8 cellular contexts compared by ENCODE assay signal in the genomic region with DNA sequence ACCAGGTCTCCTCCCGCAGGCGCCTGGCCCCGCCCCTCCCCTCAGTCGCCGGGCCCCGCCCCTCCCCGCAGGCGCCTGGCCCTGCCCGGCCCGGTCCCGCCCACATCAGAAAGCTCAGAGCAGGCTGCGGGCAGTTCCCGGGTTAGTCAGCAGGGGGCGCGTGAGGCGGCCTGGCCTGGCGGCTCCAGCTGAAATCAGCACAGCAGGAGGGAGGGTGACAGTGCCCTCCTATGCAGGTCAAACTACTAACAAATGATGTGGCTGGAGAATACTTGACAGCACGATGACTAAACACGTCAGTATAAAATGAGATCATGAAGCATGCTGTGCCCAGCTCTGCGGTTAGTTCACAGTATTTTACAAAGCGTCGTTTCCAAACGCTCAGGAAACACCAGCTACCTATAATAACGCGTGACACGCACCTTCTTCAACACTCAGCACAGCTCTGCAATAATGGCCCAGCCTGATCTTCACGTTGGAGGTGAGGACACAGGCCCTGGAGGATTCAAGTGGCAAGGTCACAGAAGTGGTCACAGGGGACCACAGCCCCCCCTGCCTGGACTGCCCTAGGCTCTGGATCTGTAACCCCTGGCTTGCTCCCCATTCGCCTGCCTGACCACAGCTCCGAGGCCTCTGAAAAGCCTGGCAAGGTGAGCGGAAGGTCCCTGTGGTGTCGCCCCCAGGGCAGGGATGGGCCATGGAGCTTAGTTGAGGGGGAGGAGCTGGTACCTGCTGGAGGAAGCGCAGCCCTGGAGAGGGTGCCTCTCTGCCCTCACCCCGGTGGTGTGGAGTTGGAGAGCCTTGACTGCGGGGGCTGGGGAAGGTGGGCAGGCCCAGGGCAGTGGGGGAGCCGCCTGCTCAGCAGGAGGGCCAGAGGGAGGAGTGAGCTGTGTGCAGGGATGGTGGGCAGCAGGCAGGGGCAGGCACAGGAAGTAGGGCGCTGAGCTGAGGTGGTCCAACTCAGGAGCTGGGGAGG.
DNase-seq lines count a peak whose midpoint lies in the region; ATAC-seq and TF ChIP-seq lines count a peak whose summit lies in the region.

No MANE protein-coding gene starts in this region.

- no peaks in the 10 kb centered on the region for H3K4me1 ChIP-seq in DOHH2 (ENCODE audit: control insufficient read depth, low read length)
- peaks cover 7% of the 10 kb centered on the region; the same call in 1 of the 2 replicates for H3K4me1 ChIP-seq in GM23338 (ENCODE audit: insufficient read depth)
- H3K4me1 ChIP-seq in SJCRH30, result no peaks in the 10 kb centered on the region
- peaks cover 3% of the 10 kb centered on the region for H3K4me1 ChIP-seq in ovary (ENCODE audit: insufficient read depth)
- peaks cover 0 to 46% (median 6%) of the 10 kb centered on the region in 4 donors for H3K4me1 ChIP-seq in tibial nerve

- H3K27me3 Mint-ChIP-seq in GM23338 (ENCODE audit: insufficient read depth, low read depth, poor library complexity), result peaks cover 42% of the 10 kb centered on the region

- H3K79me2 ChIP-seq in DOHH2 (ENCODE audit: control insufficient read depth, low read length) (no peaks in the 10 kb centered on the region), GM23338 (replicated peaks; ENCODE audit: insufficient read depth) (no peaks in the 10 kb centered on the region)

- no peaks in the 10 kb centered on the region for H3K9me3 ChIP-seq in DOHH2 (ENCODE audit: control insufficient read depth, insufficient read depth, low read length)
- peaks cover 3% of the 10 kb centered on the region for H3K9me3 ChIP-seq in SJCRH30 (replicated peaks)
- H3K9me3 ChIP-seq in ovary, result no peaks in the 10 kb centered on the region
- H3K9me3 ChIP-seq in tibial nerve, result no peaks in the 10 kb centered on the region

- H2AFZ ChIP-seq in GM23338, result peak overlapping the region; percentile 78; the same call in 1 of the 2 replicates

- intact Hi-C loops in ovary (cut with DNase I), result loop anchor here in 2 of 4 donors (5.0 to 10.0 kb wide), 2 partner anchors 55 to 143 kb away; no protein-coding TSS in a partner anchor

- H3K4me1 Mint-ChIP-seq in GM23338, result peaks cover 16% of the 10 kb centered on the region

- H3F3A ChIP-seq in DOHH2 (ENCODE audit: control insufficient read depth, insufficient read depth) (no peaks in the 10 kb centered on the region), GM23338 (replicated peaks; ENCODE audit: low read depth) (0 out of 2 replicates have a peak, but pooled peaks cover 5% of the 10 kb centered on the region)

- H3K36me3 Mint-ChIP-seq in GM23338 (ENCODE audit: low read depth), result no peaks in the 10 kb centered on the region

- DNase-seq in GM23338 (ENCODE audit: low spot score) (peak; percentile 93), LNCaP clone FGC (ENCODE audit: low read depth) (peak; percentile 39), SJCRH30 (peak; percentile 87 to 90), activated gamma-delta T cell treated with Interleukin-2 at 50 U/mL for 16 hours (peak; percentile 90), germinal center (ENCODE audit: low spot score) (peak; percentile 93), ovary (peak; percentile 74 to 91 (median 78)), tibial nerve (ENCODE audit: low spot score in 2 of 2) (peak; percentile 79 to 85)

- H3K4me2 ChIP-seq in DOHH2 (ENCODE audit: low read length) (no peak overlapping the region), GM23338 (peak overlapping the region; percentile 79)

- H3K27me3 ChIP-seq in DOHH2 (ENCODE audit: control insufficient read depth, low read length) (no peaks in the 10 kb centered on the region; the same call in 1 of the 2 replicates), GM23338 (ENCODE audit: insufficient read depth) (peaks cover 37% of the 10 kb centered on the region), SJCRH30 (peaks cover 15% of the 10 kb centered on the region), ovary (no peaks in the 10 kb centered on the region), tibial nerve (no peaks in the 10 kb centered on the region)

- WGBS in ovary, 3 donors, result 10 to 14% (median 13%) methylated on average over 30 to 36 of the region's 36 CpGs
- 17 to 24% methylated on average over 31 to 35 of the region's 36 CpGs for WGBS in tibial nerve, 2 donors

- H3K27ac ChIP-seq in DOHH2 (ENCODE audit: low read depth, low read length) (no peak overlapping the region), GM23338 (ENCODE audit: low read depth) (no peak overlapping the region), SJCRH30 (no peak overlapping the region), ovary (no peak overlapping the region), tibial nerve (peak overlapping the region in 3 of 4 donors; percentile 5 to 88 (median 75))

- H4K20me1 ChIP-seq in DOHH2 (ENCODE audit: control insufficient read depth, insufficient read depth, low read depth, low read length) (no peaks in the 10 kb centered on the region), GM23338 (replicated peaks; ENCODE audit: insufficient read depth) (no peaks in the 10 kb centered on the region)

- H3K4me3 Mint-ChIP-seq in GM23338, result peak overlapping the region; percentile 47

- ATAC-seq in GM23338, result peak; percentile 74

- H3K9me2 ChIP-seq in DOHH2 (replicated peaks; ENCODE audit: control insufficient read depth, low read length) (no peaks in the 10 kb centered on the region), GM23338 (ENCODE audit: insufficient read depth) (no peaks in the 10 kb centered on the region)

- peaks cover 12% of the 10 kb centered on the region; the same call in 2 of the 3 replicates for H3K9me3 Mint-ChIP-seq in GM23338

- no peak for TF ChIP-seq POLR2A in ovary (IDR thresholded peaks at IDR 0.05)
- no peak for TF ChIP-seq POLR2A in tibial nerve (IDR thresholded peaks at IDR 0.05)

- no peak overlapping the region for H3K4me3 ChIP-seq in DOHH2 (ENCODE audit: low read length)
- peak overlapping the region; percentile 53 for H3K4me3 ChIP-seq in GM23338
- H3K4me3 ChIP-seq in LNCaP clone FGC (ENCODE audit: low read depth, low read length), result no peak overlapping the region
- H3K4me3 ChIP-seq in SJCRH30, result no peak overlapping the region
- H3K4me3 ChIP-seq in ovary, result no peak overlapping the region
- no peak overlapping the region for H3K4me3 ChIP-seq in tibial nerve

- no peak overlapping the region for H3K27ac Mint-ChIP-seq in GM23338

- TF ChIP-seq CTCF in DOHH2 (IDR thresholded peaks at IDR 0.05; ENCODE audit: low read depth, low read length, poor library complexity, severe bottlenecking) (peak; percentile 89), GM23338 (conservative IDR thresholded peaks at IDR 0.05; ENCODE audit: low read depth in 2 of 2) (peak; percentile 79), LNCaP clone FGC (IDR thresholded peaks at IDR 0.05; ENCODE audit: control insufficient read depth, extremely low read depth, insufficient read depth) (peak; percentile 94), ovary (IDR thresholded peaks at IDR 0.05) (peak; percentile 23 to 61 (median 24)), tibial nerve (IDR thresholded peaks at IDR 0.05) (peak; percentile 88 to 98 (median 95))

- TF ChIP-seq EP300 in ovary (IDR thresholded peaks at IDR 0.05) (no peak), tibial nerve (IDR thresholded peaks at IDR 0.05) (peak in 1 of 2 donors; percentile 8)

- no peaks in the 10 kb centered on the region for H3K36me3 ChIP-seq in DOHH2 (ENCODE audit: control insufficient read depth, low read length)
- H3K36me3 ChIP-seq in GM23338 (ENCODE audit: insufficient read depth), result no peaks in the 10 kb centered on the region
- H3K36me3 ChIP-seq in SJCRH30, result no peaks in the 10 kb centered on the region
- H3K36me3 ChIP-seq in ovary, result no peaks in the 10 kb centered on the region
- H3K36me3 ChIP-seq in tibial nerve, result no peaks in the 10 kb centered on the region

TF ChIP-seq in GM23338, 12 proteins besides CTCF, POLR2A, EP300 and RAD21 (continues in another document):
- TF ChIP-seq EZH2 (IDR thresholded peaks at IDR 0.05; ENCODE audit: low read depth, unreplicated experiment), result no peak
- TF ChIP-seq JUNB (IDR thresholded peaks at IDR 0.05; ENCODE audit: unreplicated experiment), result no peak
- TF ChIP-seq ZNF331 (CRISPR knock-in tag; IDR thresholded peaks at IDR 0.05; ENCODE audit: low read depth), result no peak
- TF ChIP-seq ZNF114 (CRISPR knock-in tag; IDR thresholded peaks at IDR 0.05), result no peak
- TF ChIP-seq, protein P1, sequence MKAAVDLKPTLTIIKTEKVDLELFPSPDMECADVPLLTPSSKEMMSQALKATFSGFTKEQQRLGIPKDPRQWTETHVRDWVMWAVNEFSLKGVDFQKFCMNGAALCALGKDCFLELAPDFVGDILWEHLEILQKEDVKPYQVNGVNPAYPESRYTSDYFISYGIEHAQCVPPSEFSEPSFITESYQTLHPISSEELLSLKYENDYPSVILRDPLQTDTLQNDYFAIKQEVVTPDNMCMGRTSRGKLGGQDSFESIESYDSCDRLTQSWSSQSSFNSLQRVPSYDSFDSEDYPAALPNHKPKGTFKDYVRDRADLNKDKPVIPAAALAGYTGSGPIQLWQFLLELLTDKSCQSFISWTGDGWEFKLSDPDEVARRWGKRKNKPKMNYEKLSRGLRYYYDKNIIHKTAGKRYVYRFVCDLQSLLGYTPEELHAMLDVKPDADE (IDR thresholded peaks at IDR 0.05), result no peak
- TF ChIP-seq CREB1 (CRISPR knock-in tag; IDR thresholded peaks at IDR 0.05; ENCODE audit: low read depth), result no peak

Comparison
In these comparisons a context has a peak if more than half of its experiments do, and no peak if none do; other contexts are left out.
1. H3K27ac ChIP-seq: peak in tibial nerve (3 of 4); none in DOHH2 (single experiment), GM23338 (single experiment), SJCRH30 (single experiment) and ovary (0 of 2).
2. CTCF ChIP-seq: peak in every context shown above with its lines; median percentile 95 in tibial nerve; 94 in LNCaP clone FGC; 89 in DOHH2; 79 in GM23338; 24 in ovary.
3. DNase-seq: peak in every context shown above with its lines; median percentile 93 in GM23338; 93 in germinal center; 90 in activated gamma-delta T cell treated with Interleukin-2 at 50 U/mL for 16 hours; 88 in SJCRH30; 82 in tibial nerve; 78 in ovary; 39 in LNCaP clone FGC.